Comparison of ENCODE assay signal across 8 cellular contexts in the genomic region with DNA sequence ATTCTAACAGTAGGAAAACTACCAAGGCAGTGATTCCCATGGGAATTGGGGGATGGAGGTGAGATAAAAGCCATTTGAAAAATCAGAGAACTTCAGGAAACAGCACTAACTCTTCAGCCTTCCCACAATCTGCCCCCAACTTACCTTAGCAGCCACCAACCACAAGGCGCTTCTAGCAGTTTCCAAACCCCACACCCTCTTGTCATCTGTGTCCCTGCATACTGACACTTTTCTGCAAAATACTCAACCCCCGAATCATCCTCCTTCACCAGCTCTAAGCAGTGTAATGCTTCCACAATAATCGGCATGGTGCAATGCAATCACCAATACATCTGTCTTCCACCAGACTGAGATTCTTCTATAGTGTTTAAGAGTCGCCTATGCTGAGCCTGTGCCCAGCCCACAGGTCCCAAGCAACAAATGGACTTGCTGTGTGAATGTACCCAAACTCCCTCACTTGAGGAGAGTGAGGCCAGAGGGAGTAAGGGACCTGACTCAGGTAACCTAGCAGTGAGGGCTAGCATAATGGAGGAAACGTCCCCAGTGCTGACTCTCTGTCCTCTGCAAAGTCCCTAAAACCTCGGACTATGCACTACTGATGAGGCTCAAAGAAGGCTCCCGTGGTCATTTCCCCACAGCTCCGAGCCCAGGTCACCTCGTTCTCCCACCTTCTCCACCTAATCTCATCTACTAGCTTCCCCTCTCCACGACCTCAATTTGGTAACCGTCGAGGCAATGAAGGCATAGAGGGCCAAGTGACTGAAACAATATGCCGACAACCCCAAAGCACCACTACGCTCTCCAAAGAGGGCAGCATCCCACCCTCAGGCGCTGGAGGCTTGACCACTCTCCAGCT. TPM values are rescaled to one million over a fixed set of nuclear protein-coding genes. Genes with fewer than 3 reads are reported as not detected.
A peak's percentile ranks its signal among the peaks of the same experiment; 100 is the strongest.
DNase-seq lines count a peak whose midpoint lies in the region; ATAC-seq and TF ChIP-seq lines count a peak whose summit lies in the region.

No MANE protein-coding gene starts in this region.

- DNase-seq in CD8-positive, alpha-beta memory T cell: no peak
- no peak for DNase-seq in ascending aorta (ENCODE audit: low spot score in 2 of 2)
- DNase-seq in left lung: no peak
- no peak for DNase-seq in transverse colon
- no peak for DNase-seq in NCI-H2081 treated with DMSO at 0.1 percent for 48 hours (lab: John Stamatoyannopoulos, UW)
- DNase-seq in NCI-H1436 treated with DMSO at 0.1 percent for 48 hours (lab: John Stamatoyannopoulos, UW): no peak

- TF ChIP-seq CTCF in ascending aorta (IDR thresholded peaks at IDR 0.05) (no peak), left lung (IDR thresholded peaks at IDR 0.05) (no peak), transverse colon (IDR thresholded peaks at IDR 0.05) (no peak)

- CTCF ChIA-PET in CD8-positive, alpha-beta memory T cell (lab: Charles Lee): interaction anchor here (0.6 to 6.0 kb wide), 7 partner anchors 9 to 198 kb away, joined by 3 to 26 read pairs (median 9); a partner anchor contains a TSS

- peak overlapping the region; percentile 83 for H3K4me3 ChIP-seq in CD8-positive, alpha-beta memory T cell (ENCODE audit: low read length)
- H3K4me3 ChIP-seq in ascending aorta (peak overlapping the region; percentile 82 to 87), left lung (peak overlapping the region; percentile 92 to 98), transverse colon (peak overlapping the region; percentile 95 to 100 (median 98))

- ATAC-seq in HG03135 (IDR thresholded peaks at IDR 0.05; ENCODE audit: unreplicated experiment) (peak; percentile 11), left lung (no peak), GM18517 (IDR thresholded peaks at IDR 0.05; ENCODE audit: unreplicated experiment) (no peak)

- peaks cover 8 to 14% of the 10 kb centered on the region in 2 donors for H3K27me3 Mint-ChIP-seq in CD8-positive, alpha-beta memory T cell

- TF ChIP-seq POLR2A in transverse colon (IDR thresholded peaks at IDR 0.05): no peak

- H3K9me3 ChIP-seq in CD8-positive, alpha-beta memory T cell (ENCODE audit: low read length): no peaks in the 10 kb centered on the region
- H3K9me3 ChIP-seq in ascending aorta: no peaks in the 10 kb centered on the region
- H3K9me3 ChIP-seq in left lung: no peaks in the 10 kb centered on the region
- no peaks in the 10 kb centered on the region for H3K9me3 ChIP-seq in transverse colon

- intact Hi-C loops in ascending aorta (cut with DNase I): loop anchor here (1.0 to 5.0 kb wide), 3 partner anchors 22 to 143 kb away; no protein-coding TSS in a partner anchor
- intact Hi-C loops in left lung (cut with DNase I): no loop called here
- intact Hi-C loops in transverse colon (cut with DNase I; ENCODE audit: low total_unique reads): no loop called here

- peaks cover 42 to 55% (median 50%) of the 10 kb centered on the region in 3 donors for H3K4me1 Mint-ChIP-seq in CD8-positive, alpha-beta memory T cell

- POLR2A ChIA-PET in CD8-positive, alpha-beta memory T cell (lab: Charles Lee): interaction anchor here (0.6 kb wide), 1 partner anchor 124 kb away, joined by 5 read pairs; no protein-coding TSS in a partner anchor

- peak overlapping the region; percentile 80 for H3K27ac ChIP-seq in CD8-positive, alpha-beta memory T cell (ENCODE audit: low read depth, low read length)
- H3K27ac ChIP-seq in ascending aorta (peak overlapping the region; percentile 82 to 83), left lung (peak overlapping the region; percentile 80 to 88), transverse colon (peak overlapping the region; percentile 92 to 98 (median 95))

- peak overlapping the region; percentile 85 to 95 (median 91) for H3K4me3 Mint-ChIP-seq in CD8-positive, alpha-beta memory T cell

- TF ChIP-seq EP300 in transverse colon (IDR thresholded peaks at IDR 0.05; ENCODE audit: low read depth): no peak

- H3K27me3 ChIP-seq in CD8-positive, alpha-beta memory T cell (ENCODE audit: insufficient read depth, low read length, poor library complexity, severe bottlenecking): no peaks in the 10 kb centered on the region
- H3K27me3 ChIP-seq in ascending aorta (no peaks in the 10 kb centered on the region), left lung (no peaks in the 10 kb centered on the region), transverse colon (no peaks in the 10 kb centered on the region)

- in situ Hi-C loops in transverse colon (cut with MboI; ENCODE audit: low pct_ligation_motif_present in 1 of 4, low pct_unique_long_range_greater_than_20kb in 1 of 4, low sequenced_read_pairs in 3 of 4): no loop called here

- peak overlapping the region; percentile 68 to 98 (median 89) for H3K27ac Mint-ChIP-seq in CD8-positive, alpha-beta memory T cell

- peaks cover 31% of the 10 kb centered on the region for H3K4me1 ChIP-seq in CD8-positive, alpha-beta memory T cell (ENCODE audit: insufficient read depth, low read length)
- H3K4me1 ChIP-seq in ascending aorta (peaks cover 6 to 22% of the 10 kb centered on the region in 2 donors), left lung (peaks cover 20 to 61% of the 10 kb centered on the region in 2 donors), transverse colon (peaks cover 17 to 53% (median 36%) of the 10 kb centered on the region in 4 donors)

- WGBS in transverse colon (ENCODE audit: low coverage in 1 of 2), 2 donors: 0 to 11% methylated on average over 2 to 15 of the region's 15 CpGs

- H3K9me3 Mint-ChIP-seq in CD8-positive, alpha-beta memory T cell: no peaks in the 10 kb centered on the region

- H3K36me3 ChIP-seq in CD8-positive, alpha-beta memory T cell (ENCODE audit: insufficient read depth, low read length): peaks cover 4% of the 10 kb centered on the region
- H3K36me3 ChIP-seq in ascending aorta: peaks cover 18 to 25% of the 10 kb centered on the region in 2 donors
- H3K36me3 ChIP-seq in left lung: peaks cover 0 to 38% of the 10 kb centered on the region in 2 donors
- peaks cover 0 to 6% (median under 1%) of the 10 kb centered on the region in 4 donors for H3K36me3 ChIP-seq in transverse colon

- peaks cover 0 to 39% (median 3%) of the 10 kb centered on the region in 3 donors for H3K36me3 Mint-ChIP-seq in CD8-positive, alpha-beta memory T cell

RNA-seq across cellular contexts. Expression of a gene that starts 0.9 kb away (rescaled TPM):
- 10 to 100 TPM; 50.5 to 53.8 TPM for total RNA-seq in CD8-positive, alpha-beta memory T cell
- polyA plus RNA-seq in CD8-positive, alpha-beta memory T cell: 35.0 TPM
- 99.7 TPM for total RNA-seq in ascending aorta
- 100 to 1,000 TPM; 118 to 141 TPM for total RNA-seq in left lung
- 100 to 1,000 TPM; 199 to 393 (median 284) TPM for total RNA-seq in transverse colon

RNA-seq across cellular contexts. Expression of a gene that starts 50.9 kb away (rescaled TPM):
- total RNA-seq in CD8-positive, alpha-beta memory T cell: under 1 TPM in 1 of 2 experiments, not detected in 1; 0.20 TPM
- polyA plus RNA-seq in CD8-positive, alpha-beta memory T cell: not detected
- total RNA-seq in ascending aorta: not detected
- not detected for total RNA-seq in left lung
- total RNA-seq in transverse colon: under 1 TPM in 1 of 4 donors, not detected in 3; 0.32 TPM

RNA-seq across cellular contexts. Expression of a gene that starts 54.0 kb away (rescaled TPM):
- 1 to 10 TPM; 4.1 to 4.4 TPM for total RNA-seq in CD8-positive, alpha-beta memory T cell
- polyA plus RNA-seq in CD8-positive, alpha-beta memory T cell: 0.20 TPM
- total RNA-seq in ascending aorta (20.1 TPM), left lung (10 to 100 TPM; 64.0 to 72.3 TPM), transverse colon (100 to 1,000 TPM in 3 of 4 donors, 10 to 100 TPM in 1; 77.0 to 167 (median 163) TPM)
